Comparison of ENCODE assay signal across 8 cellular contexts in the genomic region with DNA sequence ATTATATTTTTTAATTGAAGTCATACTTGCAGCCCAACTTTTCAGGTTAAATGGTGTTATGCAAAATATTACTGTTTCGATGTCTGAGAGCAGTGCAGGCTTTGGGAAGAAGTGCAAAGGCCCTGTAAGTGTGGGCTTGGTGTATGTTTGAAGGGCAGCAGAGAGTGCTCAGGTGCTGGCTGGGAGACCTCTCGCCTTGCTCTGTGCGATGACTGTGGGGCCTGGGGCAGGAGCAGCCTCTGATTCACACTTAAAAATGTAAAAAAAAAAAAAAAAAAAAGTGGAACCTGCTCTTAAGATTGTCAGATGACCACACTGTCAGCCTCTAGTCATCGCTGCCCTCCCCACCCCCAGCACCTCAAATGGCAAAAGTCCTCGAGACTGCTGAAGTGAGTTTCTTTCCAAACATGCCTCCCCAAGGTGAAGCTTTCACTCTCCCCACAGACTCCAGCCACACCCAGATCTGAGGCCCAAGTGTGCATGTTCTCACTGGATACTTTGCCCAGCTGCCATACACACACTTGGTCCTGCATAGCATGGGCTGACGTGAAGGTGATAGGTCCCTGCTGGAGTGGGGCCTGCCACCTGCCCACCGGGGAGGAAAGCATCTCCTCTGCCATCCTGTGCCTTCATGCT.
DNase-seq lines count a peak whose midpoint lies in the region; ATAC-seq and TF ChIP-seq lines count a peak whose summit lies in the region.
"Not testable (repeated sequence)": the region's sequence is repeated elsewhere in the genome, so short reads cannot be mapped to it uniquely, and the experiment has no call there.

No MANE protein-coding gene starts in this region.

- H3K27ac ChIP-seq in PC-3 (ENCODE audit: low read length); RWPE2 (ENCODE audit: poor library complexity, severe bottlenecking); foreskin keratinocyte; left lung; lower lobe of right lung; upper lobe of right lung: not testable (repeated sequence)

- CTCF ChIA-PET in PC-3 (lab: Charles Lee) = not testable (repeated sequence)

- POLR2A ChIA-PET in PC-3 (lab: Charles Lee; ENCODE audit: unreplicated experiment) = not testable (repeated sequence)

- not testable (repeated sequence) for H3K9me2 ChIP-seq in PC-3 (replicated peaks; ENCODE audit: low read length)

- not testable (repeated sequence) for H3K9me3 ChIP-seq in PC-3 (ENCODE audit: low read length); RWPE2 (ENCODE audit: severe bottlenecking); left lung; lower lobe of right lung; upper lobe of right lung

- H3K9ac ChIP-seq in PC-3 (ENCODE audit: low read length) = not testable (repeated sequence)

- H3K36me3 ChIP-seq in PC-3 (ENCODE audit: low read depth, low read length); RWPE2 (ENCODE audit: low read depth); left lung; lower lobe of right lung; upper lobe of right lung: not testable (repeated sequence)

- DNase-seq in PC-3; RWPE2 (ENCODE audit: low spot score); foreskin keratinocyte; left colon; left lung; lower lobe of right lung; upper lobe of right lung: not testable (repeated sequence)

- not testable (repeated sequence) for H4K20me1 ChIP-seq in PC-3 (ENCODE audit: low read length)

- ATAC-seq in PC-3 = peak; percentile 65
- peak; percentile 77 for ATAC-seq in RWPE2 (ENCODE audit: low read depth)
- ATAC-seq in esophagus mucosa = peak; percentile 33
- ATAC-seq in foreskin keratinocyte = peak; percentile 78
- ATAC-seq in left colon = peak; percentile 46
- peak; percentile 79 for ATAC-seq in left lung
- peak; percentile 78 to 85 for ATAC-seq in lower lobe of right lung
- ATAC-seq in upper lobe of right lung = peak; percentile 85

- intact Hi-C loops in PC-3 (cut with micrococcal nuclease); left colon (cut with DNase I, micrococcal nuclease); left lung (cut with DNase I); lower lobe of right lung (cut with DNase I); upper lobe of right lung (cut with DNase I): not testable (repeated sequence)

- not testable (repeated sequence) for TF ChIP-seq CTCF in PC-3 (conservative IDR thresholded peaks at IDR 0.05; ENCODE audit: low read depth, low read length); RWPE2 (IDR thresholded peaks at IDR 0.05; ENCODE audit: poor library complexity, severe bottlenecking); foreskin keratinocyte (conservative IDR thresholded peaks at IDR 0.05); left lung (IDR thresholded peaks at IDR 0.05); lower lobe of right lung (IDR thresholded peaks at IDR 0.05); upper lobe of right lung (IDR thresholded peaks at IDR 0.05)

- H2AFZ ChIP-seq in PC-3 (ENCODE audit: low read length) = not testable (repeated sequence)

- not testable (repeated sequence) for H3K27me3 ChIP-seq in PC-3 (ENCODE audit: low read length); RWPE2 (ENCODE audit: insufficient read depth, poor library complexity, severe bottlenecking); foreskin keratinocyte; left lung; lower lobe of right lung (ENCODE audit: low read depth); upper lobe of right lung

- not testable (repeated sequence) for H3K4me1 ChIP-seq in PC-3 (ENCODE audit: insufficient read depth, low read length); RWPE2 (ENCODE audit: insufficient read depth, poor library complexity, severe bottlenecking); foreskin keratinocyte; left lung; lower lobe of right lung; upper lobe of right lung

- not testable (repeated sequence) for H3K4me3 ChIP-seq in PC-3 (ENCODE audit: low read length); RWPE2 (ENCODE audit: severe bottlenecking); left lung; lower lobe of right lung; upper lobe of right lung

- H3F3A ChIP-seq in PC-3 (ENCODE audit: low read length, unreplicated experiment) = not testable (repeated sequence)

- H3K79me2 ChIP-seq in PC-3 (ENCODE audit: low read length) = not testable (repeated sequence)

- H3K4me2 ChIP-seq in PC-3 (ENCODE audit: low read length) = not testable (repeated sequence)

- not testable (repeated sequence) for BruUV-seq in PC-3 (replicated peaks; lab: Mats Ljungman, UMichigan)

Comparison
In these comparisons a context has a peak if more than half of its experiments do, and no peak if none do; other contexts are left out.
1. ATAC-seq: peak in every context shown above with its lines; median percentile 85 in upper lobe of right lung; 82 in lower lobe of right lung; 79 in left lung; 78 in foreskin keratinocyte; 77 in RWPE2; 65 in PC-3; 46 in left colon; 33 in esophagus mucosa.